ENCODE assay signal across 9 cellular contexts in genomic region chr6:75368151-75368779, GRCh38.
A peak's percentile ranks its signal among the peaks of the same experiment; 100 is the strongest.
DNase-seq lines count a peak whose midpoint lies in the region; ATAC-seq and TF ChIP-seq lines count a peak whose summit lies in the region.
"Had no signal": no experiment of that assay in that cellular context is flagged by ENCODE, and none has a peak within 500 bp of the region (broad histone marks: within the 10 kb centered on the region; RNA-seq: fewer than 3 reads in every experiment).

No MANE protein-coding gene starts in this region.

- H3K9me3 Mint-ChIP-seq in stimulated activated naive CD8-positive, alpha-beta T cell treated with anti-CD3 and anti-CD28 coated beads, Interleukin-15, amount 100 ng/mL, for 72 hours: peaks cover 0 to 11% of the 10 kb centered on the region in 2 donors
- H3K9me3 Mint-ChIP-seq in activated T-helper 2 cell treated with anti-CD3 and anti-CD28 coated beads, Interferon-gamma antibody, Interleukin-2, Interleukin-4, amounts not matched to agents 10 μg/mL and 5 μg/mL and 100 μg/mL, durations not matched to agents 14 hours and 24 hours and 36 hours: no peaks in the 10 kb centered on the region

- TF ChIP-seq CTCF in PC-9 (conservative IDR thresholded peaks at IDR 0.05) (peak; percentile 38; the same call in 1 of the 2 replicates), cardiac muscle cell (IDR thresholded peaks at IDR 0.05; ENCODE audit: low read depth, low read length) (peak; percentile 46), uterus (IDR thresholded peaks at IDR 0.05) (peak; percentile 36 to 57 (median 52))

- peaks cover 3% of the 10 kb centered on the region; the same call in 1 of the 2 replicates for H3F3A ChIP-seq in PC-9 (ENCODE audit: insufficient read depth, low read depth)

- H3K4me1 Mint-ChIP-seq in stimulated activated naive CD8-positive, alpha-beta T cell treated with anti-CD3 and anti-CD28 coated beads, Interleukin-15, amount 100 ng/mL, for 72 hours: no peaks in the 10 kb centered on the region
- H3K4me1 Mint-ChIP-seq in activated T-helper 2 cell treated with anti-CD3 and anti-CD28 coated beads, Interferon-gamma antibody, Interleukin-2, Interleukin-4, amounts not matched to agents 10 μg/mL and 5 μg/mL and 100 μg/mL, durations not matched to agents 14 hours and 24 hours and 36 hours (ENCODE audit: low read depth): no peaks in the 10 kb centered on the region
- H3K4me1 Mint-ChIP-seq: activated naive CD4-positive, alpha-beta T cell treated with anti-CD3 and anti-CD28 coated beads, Interleukin-2, amount 50 U/mL, for 24 hours had no signal

- intact Hi-C loops in PC-9 (cut with micrococcal nuclease; ENCODE audit: unreplicated experiment) (loop anchor here (1.0 kb wide), 1 partner anchor 158 kb away; no protein-coding TSS in a partner anchor), uterus (cut with DNase I; ENCODE audit: low total_unique reads) (no loop called here)
- intact Hi-C loops in activated T-helper 2 cell treated with anti-CD3 and anti-CD28 coated beads, Interferon-gamma antibody, Interleukin-2, Interleukin-4, amounts not matched to agents 10 μg/mL and 5 μg/mL and 100 μg/mL, durations not matched to agents 14 hours and 24 hours and 36 hours (cut with micrococcal nuclease): no loop called here

- H3K36me3 Mint-ChIP-seq in activated T-helper 2 cell treated with anti-CD3 and anti-CD28 coated beads, Interferon-gamma antibody, Interleukin-2, Interleukin-4, amounts not matched to agents 10 μg/mL and 5 μg/mL and 100 μg/mL, durations not matched to agents 14 hours and 24 hours and 36 hours (ENCODE audit: low read depth): no peaks in the 10 kb centered on the region

- no peaks in the 10 kb centered on the region for H3K9me2 ChIP-seq in PC-9 (ENCODE audit: insufficient read depth)

- no peak for TF ChIP-seq POLR2A in uterus (IDR thresholded peaks at IDR 0.05)

- H3K9me3 ChIP-seq in PC-9 (ENCODE audit: insufficient read depth, low read depth) (peaks cover 3% of the 10 kb centered on the region; the same call in 1 of the 2 replicates), cardiac muscle cell (ENCODE audit: low read depth) (no peaks in the 10 kb centered on the region), uterus (no peaks in the 10 kb centered on the region)

- H3K27ac Mint-ChIP-seq in stimulated activated naive CD8-positive, alpha-beta T cell treated with anti-CD3 and anti-CD28 coated beads, Interleukin-15, amount 100 ng/mL, for 72 hours: no peak overlapping the region
- H3K27ac Mint-ChIP-seq in activated T-helper 2 cell treated with anti-CD3 and anti-CD28 coated beads, Interferon-gamma antibody, Interleukin-2, Interleukin-4, amounts not matched to agents 10 μg/mL and 5 μg/mL and 100 μg/mL, durations not matched to agents 14 hours and 24 hours and 36 hours: no peak overlapping the region
- H3K27ac Mint-ChIP-seq: activated naive CD4-positive, alpha-beta T cell treated with anti-CD3 and anti-CD28 coated beads, Interleukin-2, amount 50 U/mL, for 24 hours had no signal

- ATAC-seq in stimulated activated naive CD8-positive, alpha-beta T cell treated with anti-CD3 and anti-CD28 coated beads, Interleukin-15, Interleukin-2, amounts not matched to agents 100 U/mL and 50 U/mL, for 24 hours: no peak
- ATAC-seq in stimulated activated naive CD8-positive, alpha-beta T cell treated with anti-CD3 and anti-CD28 coated beads, Interleukin-15, amount 100 ng/mL, for 72 hours: no peak
- ATAC-seq in HG02642 (IDR thresholded peaks at IDR 0.05; ENCODE audit: poor library complexity, unreplicated experiment): no peak

- H3K27me3 ChIP-seq in PC-9 (ENCODE audit: insufficient read depth, low read depth) (no peaks in the 10 kb centered on the region), cardiac muscle cell (no peaks in the 10 kb centered on the region), uterus (no peaks in the 10 kb centered on the region)

- H3K4me3 Mint-ChIP-seq in stimulated activated naive CD8-positive, alpha-beta T cell treated with anti-CD3 and anti-CD28 coated beads, Interleukin-15, amount 100 ng/mL, for 72 hours: no peak overlapping the region
- no peak overlapping the region for H3K4me3 Mint-ChIP-seq in activated T-helper 2 cell treated with anti-CD3 and anti-CD28 coated beads, Interferon-gamma antibody, Interleukin-2, Interleukin-4, amounts not matched to agents 10 μg/mL and 5 μg/mL and 100 μg/mL, durations not matched to agents 14 hours and 24 hours and 36 hours (ENCODE audit: low read depth)
- H3K4me3 Mint-ChIP-seq: activated naive CD4-positive, alpha-beta T cell treated with anti-CD3 and anti-CD28 coated beads, Interleukin-2, amount 50 U/mL, for 24 hours had no signal

- peak; percentile 4 for DNase-seq in stimulated activated naive CD8-positive, alpha-beta T cell treated with anti-CD3 and anti-CD28 coated beads, Interleukin-15, Interleukin-2, amounts not matched to agents 100 U/mL and 50 U/mL, for 24 hours
- DNase-seq in stimulated activated naive CD8-positive, alpha-beta T cell treated with anti-CD3 and anti-CD28 coated beads, Interleukin-15, amount 100 ng/mL, for 72 hours: no peak
- DNase-seq in PC-9: peak in 1 of 2 experiments; percentile 24
- DNase-seq in cardiac muscle cell (ENCODE audit: low read depth in 1 of 2, low spot score in 1 of 2): peak; percentile 43 to 72
- peak in 1 of 2 donors; percentile 47 for DNase-seq in uterus
- DNase-seq in activated effector memory CD4-positive, alpha-beta T cell treated with Interleukin-2 at 50 U/mL for 16 hours: no peak
- DNase-seq in activated T-helper 2 cell treated with anti-CD3 and anti-CD28 coated beads, Interferon-gamma antibody, Interleukin-2, Interleukin-4, amounts not matched to agents 10 μg/mL and 5 μg/mL and 100 μg/mL, durations not matched to agents 14 hours and 24 hours and 36 hours (ENCODE audit: low spot score): no peak

- no peak overlapping the region for H3K4me2 ChIP-seq in PC-9

- H3K4me1 ChIP-seq in PC-9 (replicated peaks; ENCODE audit: insufficient read depth): no peaks in the 10 kb centered on the region
- peaks cover 4% of the 10 kb centered on the region for H3K4me1 ChIP-seq in cardiac muscle cell (ENCODE audit: low read depth)
- H3K4me1 ChIP-seq in uterus: no peaks in the 10 kb centered on the region

- BruUV-seq in PC-9 (replicated peaks; lab: Mats Ljungman, UMichigan): no TSS peak

- no peaks in the 10 kb centered on the region for H3K79me2 ChIP-seq in PC-9 (ENCODE audit: low read depth)

- H3K36me3 ChIP-seq in PC-9 (ENCODE audit: low read depth) (no peaks in the 10 kb centered on the region), cardiac muscle cell (peaks cover 4% of the 10 kb centered on the region), uterus (no peaks in the 10 kb centered on the region)

- H3K4me3 ChIP-seq in PC-9: no peak overlapping the region
- no peak overlapping the region for H3K4me3 ChIP-seq in cardiac muscle cell
- H3K4me3 ChIP-seq in uterus: no peak overlapping the region

- peaks cover 14% of the 10 kb centered on the region for H3K27me3 Mint-ChIP-seq in stimulated activated naive CD8-positive, alpha-beta T cell treated with anti-CD3 and anti-CD28 coated beads, Interleukin-15, amount 100 ng/mL, for 72 hours
- H3K27me3 Mint-ChIP-seq in activated T-helper 2 cell treated with anti-CD3 and anti-CD28 coated beads, Interferon-gamma antibody, Interleukin-2, Interleukin-4, amounts not matched to agents 10 μg/mL and 5 μg/mL and 100 μg/mL, durations not matched to agents 14 hours and 24 hours and 36 hours (ENCODE audit: low read depth): peaks cover 2% of the 10 kb centered on the region

- H3K27ac ChIP-seq in PC-9: no peak overlapping the region
- peak overlapping the region; percentile 85 for H3K27ac ChIP-seq in cardiac muscle cell
- H3K27ac ChIP-seq in uterus: peak overlapping the region in 1 of 2 donors; percentile 16

- no peak overlapping the region for H2AFZ ChIP-seq in PC-9

- POLR2A ChIA-PET in PC-9 (lab: Charles Lee; ENCODE audit: unreplicated experiment): interaction anchor here (0.6 kb wide), 1 partner anchor 178 kb away, joined by 16 read pairs; no protein-coding TSS in a partner anchor

- no peaks in the 10 kb centered on the region; the same call in 1 of the 2 replicates for H4K20me1 ChIP-seq in PC-9 (ENCODE audit: insufficient read depth)

- CTCF ChIA-PET in PC-9 (lab: Charles Lee): interaction anchor here (0.7 kb wide), 1 partner anchor 159 kb away, joined by 3 read pairs; no protein-coding TSS in a partner anchor

Comparison
In these comparisons a context has a peak if more than half of its experiments do, and no peak if none do; other contexts are left out.
1. DNase-seq: peak in stimulated activated naive CD8-positive, alpha-beta T cell treated with anti-CD3 and anti-CD28 coated beads, Interleukin-15, Interleukin-2, amounts not matched to agents 100 U/mL and 50 U/mL, for 24 hours (single experiment) and cardiac muscle cell (2 of 2); none in stimulated activated naive CD8-positive, alpha-beta T cell treated with anti-CD3 and anti-CD28 coated beads, Interleukin-15, amount 100 ng/mL, for 72 hours (0 of 2), activated effector memory CD4-positive, alpha-beta T cell treated with Interleukin-2 at 50 U/mL for 16 hours (single experiment) and activated T-helper 2 cell treated with anti-CD3 and anti-CD28 coated beads, Interferon-gamma antibody, Interleukin-2, Interleukin-4, amounts not matched to agents 10 μg/mL and 5 μg/mL and 100 μg/mL, durations not matched to agents 14 hours and 24 hours and 36 hours (single experiment).
2. Peak in every context shown above with its lines, with median percentiles within 50 percentile points of each other: CTCF ChIP-seq.